ENCODE assay signal across 9 cellular contexts in genomic region chr22:46578824-46579561, GRCh38. TPM values are rescaled to one million over a fixed set of nuclear protein-coding genes. Genes with fewer than 3 reads are reported as not detected.
DNase-seq lines count a peak whose midpoint lies in the region; ATAC-seq and TF ChIP-seq lines count a peak whose summit lies in the region.
"Had no signal": no experiment of that assay in that cellular context is flagged by ENCODE, and none has a peak within 500 bp of the region (broad histone marks: within the 10 kb centered on the region; RNA-seq: fewer than 3 reads in every experiment).

No MANE protein-coding gene starts in this region.

- no peak for DNase-seq in CD4-positive, alpha-beta T cell
- DNase-seq in RWPE2 (ENCODE audit: low spot score) (peak; percentile 55), fibroblast of gingiva (ENCODE audit: low read depth) (peak; percentile 57), osteoblast (ENCODE audit: insufficient read length, low spot score, missing footprints) (peak; percentile 83), NOMO-1 treated with dmso at 0.1 percent for 144 hours (lab: John Stamatoyannopoulos, UW; ENCODE audit: unreplicated experiment) (no peak)
- no peak for DNase-seq in stimulated activated naive CD4-positive, alpha-beta T cell treated with Interleukin-2 at 50 U/mL for 16 hours (lab: John Stamatoyannopoulos, UW)
- DNase-seq: stimulated activated CD4-positive, alpha-beta T cell treated with anti-CD3 and anti-CD28 coated beads, Interleukin-2, amount 100 ng/mL, for 48 hours had no signal

- intact Hi-C loops in CD4-positive, alpha-beta T cell (cut with DNase I, micrococcal nuclease), result loop anchor here (5.0 kb wide), 2 partner anchors 33 to 93 kb away; no protein-coding TSS in a partner anchor

- H3K4me1 ChIP-seq in RWPE2 (ENCODE audit: insufficient read depth, poor library complexity, severe bottlenecking) (peaks cover 18% of the 10 kb centered on the region), osteoblast (ENCODE audit: insufficient read depth, low read length) (peaks cover 7% of the 10 kb centered on the region)

- H3K4me3 Mint-ChIP-seq in CD4-positive, alpha-beta T cell, result peak overlapping the region; percentile 95

- H3K9me3 Mint-ChIP-seq in CD4-positive, alpha-beta T cell, result no peaks in the 10 kb centered on the region

- CTCF ChIA-PET in CD4-positive, alpha-beta T cell (lab: Charles Lee), result no interaction called here

- no peaks in the 10 kb centered on the region for H3K27me3 Mint-ChIP-seq in CD4-positive, alpha-beta T cell

- POLR2A ChIA-PET in CD4-positive, alpha-beta T cell (lab: Charles Lee), result no interaction called here

- peaks cover 42% of the 10 kb centered on the region for H3K4me1 Mint-ChIP-seq in CD4-positive, alpha-beta T cell (ENCODE audit: low read depth)

- H3K27ac Mint-ChIP-seq in CD4-positive, alpha-beta T cell, result peak overlapping the region; percentile 86

- no peak overlapping the region for H2AFZ ChIP-seq in osteoblast (ENCODE audit: low read length)

- no peaks in the 10 kb centered on the region for H3K27me3 ChIP-seq in CD4-positive, alpha-beta T cell (ENCODE audit: control insufficient read depth, insufficient read depth, low read length)
- H3K27me3 ChIP-seq in RWPE2 (ENCODE audit: insufficient read depth, poor library complexity, severe bottlenecking), result no peaks in the 10 kb centered on the region
- H3K27me3 ChIP-seq in osteoblast (ENCODE audit: insufficient read depth, low read length), result peaks cover 3% of the 10 kb centered on the region

- peaks cover 35% of the 10 kb centered on the region for H3K79me2 ChIP-seq in osteoblast (ENCODE audit: insufficient read depth, low read length)

- peaks cover 42% of the 10 kb centered on the region for H4K20me1 ChIP-seq in osteoblast (ENCODE audit: insufficient read depth, low read length)

- H3K4me3 ChIP-seq in RWPE2 (ENCODE audit: severe bottlenecking) (no peak overlapping the region), osteoblast (ENCODE audit: insufficient read depth, low read length) (no peak overlapping the region)

- no peak overlapping the region for H3K4me2 ChIP-seq in osteoblast (ENCODE audit: insufficient read depth, low read length)

- no peaks in the 10 kb centered on the region for H3K9me3 ChIP-seq in CD4-positive, alpha-beta T cell (ENCODE audit: control insufficient read depth, low read length)
- H3K9me3 ChIP-seq in RWPE2 (ENCODE audit: severe bottlenecking), result no peaks in the 10 kb centered on the region
- no peaks in the 10 kb centered on the region for H3K9me3 ChIP-seq in osteoblast (ENCODE audit: low read depth, low read length)

- no peak overlapping the region for H3K27ac ChIP-seq in CD4-positive, alpha-beta T cell (ENCODE audit: low read depth, low read length)
- H3K27ac ChIP-seq in RWPE2 (ENCODE audit: poor library complexity, severe bottlenecking) (no peak overlapping the region), osteoblast (ENCODE audit: low read depth, low read length) (no peak overlapping the region)

- no peak for ATAC-seq in CD4-positive, alpha-beta T cell (ENCODE audit: poor library complexity)
- no peak for ATAC-seq in RWPE2 (ENCODE audit: low read depth)
- ATAC-seq in GM18520 (IDR thresholded peaks at IDR 0.05; ENCODE audit: unreplicated experiment), result no peak
- no peak for ATAC-seq in HG03095 (IDR thresholded peaks at IDR 0.05; ENCODE audit: unreplicated experiment)

- H3K36me3 Mint-ChIP-seq in CD4-positive, alpha-beta T cell (ENCODE audit: low read depth), result peaks cover 11% of the 10 kb centered on the region

- no peak for TF ChIP-seq CTCF in CD4-positive, alpha-beta T cell (IDR thresholded peaks at IDR 0.05)
- TF ChIP-seq CTCF in RWPE2 (IDR thresholded peaks at IDR 0.05; ENCODE audit: poor library complexity, severe bottlenecking), result no peak
- no peak for TF ChIP-seq CTCF in osteoblast (IDR thresholded peaks at IDR 0.05; ENCODE audit: extremely low read depth, low read depth, low read length)

- H3K36me3 ChIP-seq in RWPE2 (ENCODE audit: low read depth), result no peaks in the 10 kb centered on the region
- H3K36me3 ChIP-seq in osteoblast (ENCODE audit: insufficient read depth, low read length), result no peaks in the 10 kb centered on the region

RNA-seq across cellular contexts. Expression of gene GRAMD4, which starts 41.2 kb away (rescaled TPM):
- total RNA-seq in CD4-positive, alpha-beta T cell, result 10 to 100 TPM; 13.9 to 15.6 TPM
- total RNA-seq in osteoblast, result 16.8 and 17.0 TPM in 2 replicates

RNA-seq across cellular contexts. Expression of gene CELSR1, which starts 41.6 kb away (rescaled TPM):
- 1 to 10 TPM; 1.0 to 1.1 TPM for total RNA-seq in CD4-positive, alpha-beta T cell
- 2.7 and 3.6 TPM in 2 replicates for total RNA-seq in osteoblast

Comparison
In these comparisons a context has a peak if more than half of its experiments do, and no peak if none do; other contexts are left out.
1. DNase-seq: peak in RWPE2 (single experiment), fibroblast of gingiva (single experiment) and osteoblast (single experiment); none in CD4-positive, alpha-beta T cell (0 of 10), stimulated activated naive CD4-positive, alpha-beta T cell treated with Interleukin-2 at 50 U/mL for 16 hours (single experiment) and NOMO-1 treated with dmso at 0.1 percent for 144 hours (single experiment).